In genomic region chr15:40108855-40109735, GRCh38 we compare ENCODE assay signal across 1 cellular context.
TF ChIP-seq lines count a peak whose summit lies in the region.

A gene with protein sequence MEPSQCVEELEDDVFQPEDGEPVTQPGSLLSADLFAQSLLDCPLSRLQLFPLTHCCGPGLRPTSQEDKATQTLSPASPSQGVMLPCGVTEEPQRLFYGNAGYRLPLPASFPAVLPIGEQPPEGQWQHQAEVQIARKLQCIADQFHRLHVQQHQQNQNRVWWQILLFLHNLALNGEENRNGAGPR (minus strand): TSS chr15:40108879. CDS start chr15:40106086, 2,793 bp downstream.

TF ChIP-seq in HepG2, 621 proteins besides CTCF, POLR2A, EP300 and RAD21 (continued from another document and continues in another):
- TF ChIP-seq, protein P1, sequence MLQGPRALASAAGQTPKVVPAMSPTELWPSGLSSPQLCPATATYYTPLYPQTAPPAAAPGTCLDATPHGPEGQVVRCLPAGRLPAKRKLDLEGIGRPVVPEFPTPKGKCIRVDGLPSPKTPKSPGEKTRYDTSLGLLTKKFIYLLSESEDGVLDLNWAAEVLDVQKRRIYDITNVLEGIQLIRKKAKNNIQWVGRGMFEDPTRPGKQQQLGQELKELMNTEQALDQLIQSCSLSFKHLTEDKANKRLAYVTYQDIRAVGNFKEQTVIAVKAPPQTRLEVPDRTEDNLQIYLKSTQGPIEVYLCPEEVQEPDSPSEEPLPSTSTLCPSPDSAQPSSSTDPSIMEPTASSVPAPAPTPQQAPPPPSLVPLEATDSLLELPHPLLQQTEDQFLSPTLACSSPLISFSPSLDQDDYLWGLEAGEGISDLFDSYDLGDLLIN (CRISPR knock-in tag; IDR thresholded peaks at IDR 0.05; ENCODE audit: borderline replicate concordance): no peak
- TF ChIP-seq NR2C2 (CRISPR knock-in tag; IDR thresholded peaks at IDR 0.05; ENCODE audit: borderline replicate concordance): peak; percentile 68; the same call in 1 of the 2 replicates
- no peak for TF ChIP-seq ZSCAN21 (CRISPR knock-in tag; IDR thresholded peaks at IDR 0.05; ENCODE audit: borderline replicate concordance)
- TF ChIP-seq BRF2 (CRISPR knock-in tag; IDR thresholded peaks at IDR 0.05): no peak; the same call in 1 of the 2 replicates
- TF ChIP-seq, protein P2, sequence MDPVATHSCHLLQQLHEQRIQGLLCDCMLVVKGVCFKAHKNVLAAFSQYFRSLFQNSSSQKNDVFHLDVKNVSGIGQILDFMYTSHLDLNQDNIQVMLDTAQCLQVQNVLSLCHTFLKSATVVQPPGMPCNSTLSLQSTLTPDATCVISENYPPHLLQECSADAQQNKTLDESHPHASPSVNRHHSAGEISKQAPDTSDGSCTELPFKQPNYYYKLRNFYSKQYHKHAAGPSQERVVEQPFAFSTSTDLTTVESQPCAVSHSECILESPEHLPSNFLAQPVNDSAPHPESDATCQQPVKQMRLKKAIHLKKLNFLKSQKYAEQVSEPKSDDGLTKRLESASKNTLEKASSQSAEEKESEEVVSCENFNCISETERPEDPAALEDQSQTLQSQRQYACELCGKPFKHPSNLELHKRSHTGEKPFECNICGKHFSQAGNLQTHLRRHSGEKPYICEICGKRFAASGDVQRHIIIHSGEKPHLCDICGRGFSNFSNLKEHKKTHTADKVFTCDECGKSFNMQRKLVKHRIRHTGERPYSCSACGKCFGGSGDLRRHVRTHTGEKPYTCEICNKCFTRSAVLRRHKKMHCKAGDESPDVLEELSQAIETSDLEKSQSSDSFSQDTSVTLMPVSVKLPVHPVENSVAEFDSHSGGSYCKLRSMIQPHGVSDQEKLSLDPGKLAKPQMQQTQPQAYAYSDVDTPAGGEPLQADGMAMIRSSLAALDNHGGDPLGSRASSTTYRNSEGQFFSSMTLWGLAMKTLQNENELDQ (CRISPR knock-in tag; IDR thresholded peaks at IDR 0.05; ENCODE audit: borderline replicate concordance): no peak
- TF ChIP-seq ZFX (CRISPR knock-in tag; IDR thresholded peaks at IDR 0.05; ENCODE audit: low read depth): peak; percentile 51; the same call in 1 of the 2 replicates
- TF ChIP-seq ZNF720 (CRISPR knock-in tag; IDR thresholded peaks at IDR 0.05): no peak
- no peak for TF ChIP-seq ZNF207 (IDR thresholded peaks at IDR 0.05; ENCODE audit: borderline replicate concordance)
- no peak for TF ChIP-seq XBP1 (CRISPR knock-in tag; IDR thresholded peaks at IDR 0.05)
- no peak for TF ChIP-seq ATAD3A (CRISPR knock-in tag; IDR thresholded peaks at IDR 0.05)
- TF ChIP-seq RARA (CRISPR knock-in tag; IDR thresholded peaks at IDR 0.05): peak; percentile 26; the same call in 1 of the 2 replicates
- peak; percentile 95 for TF ChIP-seq REPIN1 (CRISPR knock-in tag; IDR thresholded peaks at IDR 0.05; ENCODE audit: borderline replicate concordance, low read depth)
- 0 out of 2 replicates have a peak, but pooled peaks have one; percentile 40 for TF ChIP-seq BRD4 (CRISPR knock-in tag; IDR thresholded peaks at IDR 0.05)
- TF ChIP-seq HNRNPK (IDR thresholded peaks at IDR 0.05; ENCODE audit: low read depth, low read length, poor library complexity, severe bottlenecking): no peak
- no peak for TF ChIP-seq ZFP62 (CRISPR knock-in tag; IDR thresholded peaks at IDR 0.05)
- TF ChIP-seq ZSCAN12 (CRISPR knock-in tag; IDR thresholded peaks at IDR 0.05): no peak
- no peak for TF ChIP-seq ZFP36 (IDR thresholded peaks at IDR 0.05; ENCODE audit: borderline replicate concordance, low read depth, low read length, partially characterized antibody)
- TF ChIP-seq, protein P3, sequence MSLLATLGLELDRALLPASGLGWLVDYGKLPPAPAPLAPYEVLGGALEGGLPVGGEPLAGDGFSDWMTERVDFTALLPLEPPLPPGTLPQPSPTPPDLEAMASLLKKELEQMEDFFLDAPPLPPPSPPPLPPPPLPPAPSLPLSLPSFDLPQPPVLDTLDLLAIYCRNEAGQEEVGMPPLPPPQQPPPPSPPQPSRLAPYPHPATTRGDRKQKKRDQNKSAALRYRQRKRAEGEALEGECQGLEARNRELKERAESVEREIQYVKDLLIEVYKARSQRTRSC (CRISPR knock-in tag; IDR thresholded peaks at IDR 0.05; ENCODE audit: low read depth): no peak
- peak; percentile 88 for TF ChIP-seq SP4 (CRISPR knock-in tag; IDR thresholded peaks at IDR 0.05)
- no peak for TF ChIP-seq CCDC6 (CRISPR knock-in tag; IDR thresholded peaks at IDR 0.05)
- peak; percentile 83; the same call in 1 of the 2 replicates for TF ChIP-seq MIER3 (CRISPR knock-in tag; IDR thresholded peaks at IDR 0.05; ENCODE audit: borderline replicate concordance)
- TF ChIP-seq HNF1B (CRISPR knock-in tag; IDR thresholded peaks at IDR 0.05): peak; percentile 63
- TF ChIP-seq CENPBD1 (CRISPR knock-in tag; IDR thresholded peaks at IDR 0.05; ENCODE audit: borderline replicate concordance, low read depth): no peak
- TF ChIP-seq NFE2L2 (IDR thresholded peaks at IDR 0.05; ENCODE audit: low read length): no peak
- TF ChIP-seq AKAP8 (CRISPR knock-in tag; IDR thresholded peaks at IDR 0.05): no peak
- TF ChIP-seq, protein P4, sequence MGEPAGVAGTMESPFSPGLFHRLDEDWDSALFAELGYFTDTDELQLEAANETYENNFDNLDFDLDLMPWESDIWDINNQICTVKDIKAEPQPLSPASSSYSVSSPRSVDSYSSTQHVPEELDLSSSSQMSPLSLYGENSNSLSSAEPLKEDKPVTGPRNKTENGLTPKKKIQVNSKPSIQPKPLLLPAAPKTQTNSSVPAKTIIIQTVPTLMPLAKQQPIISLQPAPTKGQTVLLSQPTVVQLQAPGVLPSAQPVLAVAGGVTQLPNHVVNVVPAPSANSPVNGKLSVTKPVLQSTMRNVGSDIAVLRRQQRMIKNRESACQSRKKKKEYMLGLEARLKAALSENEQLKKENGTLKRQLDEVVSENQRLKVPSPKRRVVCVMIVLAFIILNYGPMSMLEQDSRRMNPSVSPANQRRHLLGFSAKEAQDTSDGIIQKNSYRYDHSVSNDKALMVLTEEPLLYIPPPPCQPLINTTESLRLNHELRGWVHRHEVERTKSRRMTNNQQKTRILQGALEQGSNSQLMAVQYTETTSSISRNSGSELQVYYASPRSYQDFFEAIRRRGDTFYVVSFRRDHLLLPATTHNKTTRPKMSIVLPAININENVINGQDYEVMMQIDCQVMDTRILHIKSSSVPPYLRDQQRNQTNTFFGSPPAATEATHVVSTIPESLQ (CRISPR knock-in tag; conservative IDR thresholded peaks at IDR 0.05): no peak
- TF ChIP-seq THRA (CRISPR knock-in tag; IDR thresholded peaks at IDR 0.05; ENCODE audit: borderline replicate concordance): peak; percentile 21; the same call in 1 of the 2 replicates
- no peak for TF ChIP-seq SATB2 (CRISPR knock-in tag; IDR thresholded peaks at IDR 0.05)
- TF ChIP-seq ZBTB3 (CRISPR knock-in tag; IDR thresholded peaks at IDR 0.05; ENCODE audit: borderline replicate concordance, low read depth): no peak; the same call in 1 of the 2 replicates
- peak; percentile 84; the same call in 1 of the 2 replicates for TF ChIP-seq BRCA1 (CRISPR knock-in tag; IDR thresholded peaks at IDR 0.05)
- TF ChIP-seq, protein P5, sequence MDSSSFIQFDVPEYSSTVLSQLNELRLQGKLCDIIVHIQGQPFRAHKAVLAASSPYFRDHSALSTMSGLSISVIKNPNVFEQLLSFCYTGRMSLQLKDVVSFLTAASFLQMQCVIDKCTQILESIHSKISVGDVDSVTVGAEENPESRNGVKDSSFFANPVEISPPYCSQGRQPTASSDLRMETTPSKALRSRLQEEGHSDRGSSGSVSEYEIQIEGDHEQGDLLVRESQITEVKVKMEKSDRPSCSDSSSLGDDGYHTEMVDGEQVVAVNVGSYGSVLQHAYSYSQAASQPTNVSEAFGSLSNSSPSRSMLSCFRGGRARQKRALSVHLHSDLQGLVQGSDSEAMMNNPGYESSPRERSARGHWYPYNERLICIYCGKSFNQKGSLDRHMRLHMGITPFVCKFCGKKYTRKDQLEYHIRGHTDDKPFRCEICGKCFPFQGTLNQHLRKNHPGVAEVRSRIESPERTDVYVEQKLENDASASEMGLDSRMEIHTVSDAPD (CRISPR knock-in tag; IDR thresholded peaks at IDR 0.05): peak; percentile 44; the same call in 1 of the 2 replicates
- TF ChIP-seq, protein P6, sequence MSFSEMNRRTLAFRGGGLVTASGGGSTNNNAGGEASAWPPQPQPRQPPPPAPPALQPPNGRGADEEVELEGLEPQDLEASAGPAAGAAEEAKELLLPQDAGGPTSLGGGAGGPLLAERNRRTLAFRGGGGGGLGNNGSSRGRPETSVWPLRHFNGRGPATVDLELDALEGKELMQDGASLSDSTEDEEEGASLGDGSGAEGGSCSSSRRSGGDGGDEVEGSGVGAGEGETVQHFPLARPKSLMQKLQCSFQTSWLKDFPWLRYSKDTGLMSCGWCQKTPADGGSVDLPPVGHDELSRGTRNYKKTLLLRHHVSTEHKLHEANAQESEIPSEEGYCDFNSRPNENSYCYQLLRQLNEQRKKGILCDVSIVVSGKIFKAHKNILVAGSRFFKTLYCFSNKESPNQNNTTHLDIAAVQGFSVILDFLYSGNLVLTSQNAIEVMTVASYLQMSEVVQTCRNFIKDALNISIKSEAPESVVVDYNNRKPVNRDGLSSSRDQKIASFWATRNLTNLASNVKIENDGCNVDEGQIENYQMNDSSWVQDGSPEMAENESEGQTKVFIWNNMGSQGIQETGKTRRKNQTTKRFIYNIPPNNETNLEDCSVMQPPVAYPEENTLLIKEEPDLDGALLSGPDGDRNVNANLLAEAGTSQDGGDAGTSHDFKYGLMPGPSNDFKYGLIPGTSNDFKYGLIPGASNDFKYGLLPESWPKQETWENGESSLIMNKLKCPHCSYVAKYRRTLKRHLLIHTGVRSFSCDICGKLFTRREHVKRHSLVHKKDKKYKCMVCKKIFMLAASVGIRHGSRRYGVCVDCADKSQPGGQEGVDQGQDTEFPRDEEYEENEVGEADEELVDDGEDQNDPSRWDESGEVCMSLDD (CRISPR knock-in tag; IDR thresholded peaks at IDR 0.05; ENCODE audit: borderline replicate concordance): no peak
- peak; percentile 96 for TF ChIP-seq SALL2 (CRISPR knock-in tag; IDR thresholded peaks at IDR 0.05)
- TF ChIP-seq, protein P7, sequence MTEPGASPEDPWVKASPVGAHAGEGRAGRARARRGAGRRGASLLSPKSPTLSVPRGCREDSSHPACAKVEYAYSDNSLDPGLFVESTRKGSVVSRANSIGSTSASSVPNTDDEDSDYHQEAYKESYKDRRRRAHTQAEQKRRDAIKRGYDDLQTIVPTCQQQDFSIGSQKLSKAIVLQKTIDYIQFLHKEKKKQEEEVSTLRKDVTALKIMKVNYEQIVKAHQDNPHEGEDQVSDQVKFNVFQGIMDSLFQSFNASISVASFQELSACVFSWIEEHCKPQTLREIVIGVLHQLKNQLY (CRISPR knock-in tag; IDR thresholded peaks at IDR 0.05): 0 out of 2 replicates have a peak, but pooled peaks have one; percentile 25
- TF ChIP-seq ADNP (CRISPR knock-in tag; IDR thresholded peaks at IDR 0.05): no peak
- TF ChIP-seq ZMAT3 (CRISPR knock-in tag; conservative IDR thresholded peaks at IDR 0.05): no peak
- no peak for TF ChIP-seq ZNF878 (CRISPR knock-in tag; IDR thresholded peaks at IDR 0.05)
- TF ChIP-seq RNF2 (conservative IDR thresholded peaks at IDR 0.05; ENCODE audit: low read depth): no peak
- TF ChIP-seq ZNF792 (CRISPR knock-in tag; IDR thresholded peaks at IDR 0.05): peak; percentile 87
- TF ChIP-seq AGO2 (optimal IDR thresholded peaks at IDR 0.05; ENCODE audit: low read depth, low read length): no peak
- TF ChIP-seq MXD4 (CRISPR knock-in tag; IDR thresholded peaks at IDR 0.05): no peak
- TF ChIP-seq ZUFSP (CRISPR knock-in tag; IDR thresholded peaks at IDR 0.05; ENCODE audit: borderline replicate concordance): no peak
- no peak for TF ChIP-seq ZNF75D (CRISPR knock-in tag; IDR thresholded peaks at IDR 0.05; ENCODE audit: borderline replicate concordance)
- TF ChIP-seq GATAD2A (CRISPR knock-in tag; IDR thresholded peaks at IDR 0.05): peak; percentile 72
- no peak for TF ChIP-seq TOE1 (CRISPR knock-in tag; IDR thresholded peaks at IDR 0.05)
